ENCODE assay signal across 18 cellular contexts in the genomic region with DNA sequence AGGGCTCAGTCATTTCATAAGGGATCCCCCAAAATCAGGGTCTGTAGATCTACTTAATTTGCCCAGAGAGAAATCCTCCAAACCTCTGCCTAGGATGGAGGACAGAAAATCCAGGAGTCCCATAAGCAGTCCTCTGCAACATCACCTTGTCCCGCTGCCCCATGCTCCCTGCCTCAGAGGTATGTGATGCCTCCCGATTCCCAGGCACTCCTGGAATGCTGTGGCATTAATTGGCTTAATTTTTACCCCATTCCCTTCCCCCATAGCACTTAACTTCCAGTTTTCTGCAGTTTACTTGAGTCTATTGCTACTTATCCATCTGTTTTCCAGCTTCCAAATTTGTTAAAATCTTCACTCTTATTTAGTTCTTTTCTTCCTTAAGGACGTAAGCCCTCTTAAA.
DNase-seq lines count a peak whose midpoint lies in the region; ATAC-seq and TF ChIP-seq lines count a peak whose summit lies in the region.
"Had no signal": no experiment of that assay in that cellular context is flagged by ENCODE, and none has a peak within 500 bp of the region (broad histone marks: within the 10 kb centered on the region; RNA-seq: fewer than 3 reads in every experiment).

No MANE protein-coding gene starts in this region.

- no peak overlapping the region for H2BK15ac ChIP-seq in mesendoderm (replicated peaks; ENCODE audit: low read depth)

- no peak overlapping the region for H2AK5ac ChIP-seq in mesendoderm (ENCODE audit: low read length)

- H3K4ac ChIP-seq in mesendoderm (ENCODE audit: low read depth, low read length) = no peak overlapping the region

- no peak for DNase-seq in left ventricle myocardium inferior
- DNase-seq in Right ventricle myocardium inferior (ENCODE audit: missing footprints) = no peak
- peak; percentile 39 for DNase-seq in kidney glomerular epithelial cell (lab: John Stamatoyannopoulos, UW)
- DNase-seq in mesendoderm = peak; percentile 19
- DNase-seq in COLO668 (lab: John Stamatoyannopoulos, UW; ENCODE audit: unreplicated experiment) = no peak
- no peak for DNase-seq in SIG-M5 (lab: John Stamatoyannopoulos, UW)
- DNase-seq: CD4-positive, alpha-beta memory T cell; DMS153; DMS79; GDM1; HCEC 1CT; Kasumi-1; KG1 had no signal

- H3K79me1 ChIP-seq in mesendoderm (ENCODE audit: low read length) = no peaks in the 10 kb centered on the region

- H3K18ac ChIP-seq in mesendoderm (ENCODE audit: low read length) = no peak overlapping the region

- H3K27me3 ChIP-seq in left ventricle myocardium inferior (ENCODE audit: low read depth) (no peaks in the 10 kb centered on the region), mesendoderm (ENCODE audit: insufficient read depth, low read length, poor library complexity) (no peaks in the 10 kb centered on the region)
- H3K27me3 ChIP-seq: BLaER1 had no signal

- H4K5ac ChIP-seq in mesendoderm (ENCODE audit: low read length) = no peak overlapping the region

- H3K9ac ChIP-seq in mesendoderm (ENCODE audit: low read length) = no peak overlapping the region
- H3K9ac ChIP-seq: BLaER1 had no signal

- H4K8ac ChIP-seq in mesendoderm (ENCODE audit: low read depth, low read length) = no peak overlapping the region

- no peaks in the 10 kb centered on the region for H3K79me2 ChIP-seq in mesendoderm (ENCODE audit: control insufficient read depth, insufficient read depth, low read length)

- H3K4me3 ChIP-seq in left ventricle myocardium inferior = no peak overlapping the region
- no peak overlapping the region for H3K4me3 ChIP-seq in mesendoderm (ENCODE audit: low read length)
- H3K4me3 ChIP-seq: A549, BLaER1 had no signal

- no peak for ATAC-seq in Right ventricle myocardium inferior
- no peak for ATAC-seq in HG02981 (IDR thresholded peaks at IDR 0.05; ENCODE audit: unreplicated experiment)
- ATAC-seq: A549, HepG2 had no signal

- no peak overlapping the region for H2BK5ac ChIP-seq in mesendoderm (ENCODE audit: low read length)

- no peak for TF ChIP-seq CTCF in left ventricle myocardium inferior (IDR thresholded peaks at IDR 0.05; ENCODE audit: borderline replicate concordance)

- H3K27ac ChIP-seq in left ventricle myocardium inferior (replicated peaks) (peak overlapping the region; percentile 50), mesendoderm (ENCODE audit: low read depth, low read length) (no peak overlapping the region)
- H3K27ac ChIP-seq: 22Rv1, A549, BLaER1 had no signal

- H3K4me2 ChIP-seq in mesendoderm (ENCODE audit: low read length) = no peak overlapping the region
- H3K4me2 ChIP-seq: A549, BLaER1 had no signal

- H2BK120ac ChIP-seq in mesendoderm (ENCODE audit: low read depth, low read length) = no peak overlapping the region

- no CpG with 5 or more reads among the region's 3 CpGs for WGBS in mesendoderm (ENCODE audit: extremely low coverage, insufficient coverage, low lambda C conversion rate)

- no peak overlapping the region for H3K23ac ChIP-seq in mesendoderm (ENCODE audit: low read length)

- intact Hi-C loops in left ventricle myocardium inferior (cut with micrococcal nuclease) (no loop called here), Right ventricle myocardium inferior (cut with DNase I) (loop anchor here (10.0 kb wide), 1 partner anchor 737 kb away; no protein-coding TSS in a partner anchor)

- H3K56ac ChIP-seq in mesendoderm (ENCODE audit: low read length) = no peak overlapping the region

- H3K4me1 ChIP-seq in left ventricle myocardium inferior (peaks cover 32% of the 10 kb centered on the region), mesendoderm (ENCODE audit: control insufficient read depth, low read depth, low read length) (no peaks in the 10 kb centered on the region)
- H3K4me1 ChIP-seq: A549, BLaER1 had no signal

- H3K36me3 ChIP-seq in left ventricle myocardium inferior (no peaks in the 10 kb centered on the region), mesendoderm (ENCODE audit: control insufficient read depth, insufficient read depth, low read length) (no peaks in the 10 kb centered on the region)
- H3K36me3 ChIP-seq: BLaER1 had no signal

- H3K9me3 ChIP-seq in left ventricle myocardium inferior (replicated peaks) = peaks cover 5% of the 10 kb centered on the region
- H3K9me3 ChIP-seq: A549, BLaER1 had no signal

Comparison
In these comparisons a context has a peak if more than half of its experiments do, and no peak if none do; other contexts are left out.
1. DNase-seq: peak in kidney glomerular epithelial cell (single experiment) and mesendoderm (single experiment); none in left ventricle myocardium inferior (single experiment), Right ventricle myocardium inferior (single experiment), COLO668 (single experiment) and SIG-M5 (single experiment).